In the genomic region with DNA sequence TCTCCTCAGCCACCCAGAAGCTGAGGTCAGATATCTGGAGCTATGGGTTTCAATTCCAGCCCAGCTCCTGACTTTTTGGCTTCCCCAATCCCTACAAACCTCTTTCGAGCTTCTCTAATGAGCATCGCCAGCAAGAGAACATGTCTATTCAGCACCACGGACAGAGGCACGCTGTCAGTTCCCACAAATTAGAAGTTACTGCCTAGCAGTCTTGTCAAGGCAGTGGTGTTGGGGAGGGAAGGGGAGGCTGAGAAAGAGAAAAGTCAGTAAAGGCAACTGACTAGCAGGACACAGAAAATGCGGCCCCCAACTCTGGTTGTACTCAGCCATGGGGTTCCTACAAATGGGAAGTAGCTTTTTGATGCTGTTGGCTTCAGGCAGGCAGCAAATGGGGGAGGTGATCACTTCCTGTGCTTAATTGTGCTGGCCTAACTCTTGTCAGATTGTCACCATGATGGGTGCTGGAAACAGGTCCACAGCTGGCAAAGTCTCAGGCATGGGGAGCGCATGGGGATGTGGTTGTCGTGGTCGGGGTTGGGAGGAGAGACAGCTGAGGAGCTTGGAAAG, we compare ENCODE assay signal across 8 cellular contexts.
A peak's percentile ranks its signal among the peaks of the same experiment; 100 is the strongest.
DNase-seq lines count a peak whose midpoint lies in the region; ATAC-seq, FAIRE-seq and TF ChIP-seq lines count a peak whose summit lies in the region.
"Had no signal": no experiment of that assay in that cellular context is flagged by ENCODE, and none has a peak within 500 bp of the region (broad histone marks: within the 10 kb centered on the region; RNA-seq: fewer than 3 reads in every experiment).

No MANE protein-coding gene starts in this region.

- TF ChIP-seq CTCF in choroid plexus epithelial cell (conservative IDR thresholded peaks at IDR 0.05; ENCODE audit: low read depth, low read length) = no peak
- TF ChIP-seq CTCF in ovary (IDR thresholded peaks at IDR 0.05) = no peak

- no peaks in the 10 kb centered on the region for H3K27me3 ChIP-seq in ovary

- intact Hi-C loops in ovary (cut with DNase I) = no loop called here
- intact Hi-C loops in posterior vena cava (cut with DNase I) = no loop called here

- H3K27ac ChIP-seq in ovary = no peak overlapping the region
- H3K27ac ChIP-seq: epithelial cell of prostate had no signal

- H3K4me3 ChIP-seq in choroid plexus epithelial cell (ENCODE audit: low read depth, low read length) (no peak overlapping the region), ovary (no peak overlapping the region)

- DNase-seq in GM19239 (ENCODE audit: insufficient read length, low spot score) (peak; percentile 32), NCI-H1048 (lab: John Stamatoyannopoulos, UW) (peak; percentile 27), choroid plexus epithelial cell (ENCODE audit: low read depth) (peak; percentile 74), ovary (peak in 3 of 5 donors; percentile 30 to 53 (median 39)), cerebellum (ENCODE audit: low spot score) (no peak), posterior vena cava (ENCODE audit: low spot score) (no peak)

- no peaks in the 10 kb centered on the region for H3K9me3 ChIP-seq in ovary

- TF ChIP-seq EP300 in ovary (IDR thresholded peaks at IDR 0.05) = no peak

- TF ChIP-seq POLR2A in ovary (IDR thresholded peaks at IDR 0.05) = no peak

- H3K36me3 ChIP-seq in ovary = no peaks in the 10 kb centered on the region

- no peaks in the 10 kb centered on the region for H3K4me1 ChIP-seq in ovary (ENCODE audit: insufficient read depth)

- no peak for FAIRE-seq in GM19239 (lab: Jason Lieb, UNC)

- ATAC-seq in GM19328 (IDR thresholded peaks at IDR 0.05; ENCODE audit: unreplicated experiment) = no peak

- WGBS in ovary, 3 donors = 21 to 29% (median 27%) methylated on average over 8 of the region's 8 CpGs

Comparison
In these comparisons a context has a peak if more than half of its experiments do, and no peak if none do; other contexts are left out.
1. DNase-seq: peak in GM19239 (single experiment), NCI-H1048 (single experiment), choroid plexus epithelial cell (single experiment) and ovary (3 of 5); none in cerebellum (single experiment) and posterior vena cava (single experiment).